Comparison of ENCODE assay signal across 19 cellular contexts in genomic region chr15:90585863-90586262, GRCh38. TPM values are rescaled to one million over a fixed set of nuclear protein-coding genes. Genes with fewer than 3 reads are reported as not detected.
DNase-seq lines count a peak whose midpoint lies in the region; ATAC-seq and TF ChIP-seq lines count a peak whose summit lies in the region.
"Had no signal": no experiment of that assay in that cellular context is flagged by ENCODE, and none has a peak within 500 bp of the region (broad histone marks: within the 10 kb centered on the region; RNA-seq: fewer than 3 reads in every experiment).

No MANE protein-coding gene starts in this region.

- H3K4me3 Mint-ChIP-seq in stimulated activated naive B cell treated with anti-CD40 and anti-IgM and Interleukin-4, amounts not matched to agents 10 μg/mL and 1 μg/mL and 100 μg/mL, for 72 hours, result no peak overlapping the region
- H3K4me3 Mint-ChIP-seq: B cell, WTC11 had no signal

- no peaks in the 10 kb centered on the region for H3K9me3 Mint-ChIP-seq in stimulated activated naive B cell treated with anti-CD40 and anti-IgM and Interleukin-4, amounts not matched to agents 10 μg/mL and 1 μg/mL and 100 μg/mL, for 72 hours
- H3K9me3 Mint-ChIP-seq: WTC11 had no signal

- peaks cover 48 to 76% of the 10 kb centered on the region in 2 donors for H3K4me1 Mint-ChIP-seq in stimulated activated naive B cell treated with anti-CD40 and anti-IgM and Interleukin-4, amounts not matched to agents 10 μg/mL and 1 μg/mL and 100 μg/mL, for 72 hours

- H3K27me3 Mint-ChIP-seq in stimulated activated naive B cell treated with anti-CD40 and anti-IgM and Interleukin-4, amounts not matched to agents 10 μg/mL and 1 μg/mL and 100 μg/mL, for 72 hours, result no peaks in the 10 kb centered on the region
- H3K27me3 Mint-ChIP-seq: B cell had no signal

- peak overlapping the region; percentile 1 for H3K27ac Mint-ChIP-seq in stimulated activated naive B cell treated with anti-CD40 and anti-IgM and Interleukin-4, amounts not matched to agents 10 μg/mL and 1 μg/mL and 100 μg/mL, for 72 hours
- H3K27ac Mint-ChIP-seq: B cell, WTC11 had no signal

- DNase-seq in ELR (ENCODE audit: low read depth) (peak; percentile 14), amniotic epithelial cell (ENCODE audit: low read depth) (peak; percentile 53), fibroblast of villous mesenchyme (ENCODE audit: low read depth) (peak; percentile 40), SIG-M5 treated with dmso at 0.1 percent for 504 hours (lab: John Stamatoyannopoulos, UW; ENCODE audit: unreplicated experiment) (no peak), Kasumi-1 (lab: John Stamatoyannopoulos, UW) (no peak)
- DNase-seq in stimulated activated naive B cell treated with anti-CD40 and anti-IgM and Interleukin-4, amounts not matched to agents 10 μg/mL and 1 μg/mL and 100 μg/mL, for 72 hours, result no peak
- DNase-seq in activated naive CD4-positive, alpha-beta T cell treated with anti-CD3 and anti-CD28 coated beads, Interleukin-2, amount 50 U/mL, for 16 hours, result no peak
- DNase-seq: Caco-2; foreskin melanocyte; kidney glomerular epithelial cell; NCI-H1092 treated with DMSO at 0.1 percent for 48 hours; NCI-H2107; NCI-H526 treated with DMSO at 0.1 percent for 48 hours; SJCRH30; stimulated activated naive CD8-positive, alpha-beta T cell treated with anti-CD3 and anti-CD28 coated beads, Interleukin-15, Interleukin-2, amounts not matched to agents 100 U/mL and 50 U/mL, for 24 hours; T-helper 2 cell had no signal

- ATAC-seq in stimulated activated naive B cell treated with anti-CD40 and anti-IgM and Interleukin-4, amounts not matched to agents 10 μg/mL and 1 μg/mL and 100 μg/mL, for 72 hours (replicated peaks), result no peak
- ATAC-seq in GM18861 (IDR thresholded peaks at IDR 0.05; ENCODE audit: unreplicated experiment), result no peak
- ATAC-seq: stimulated activated naive CD8-positive, alpha-beta T cell treated with anti-CD3 and anti-CD28 coated beads, Interleukin-15, Interleukin-2, amounts not matched to agents 100 U/mL and 50 U/mL, for 24 hours; WTC11 had no signal

- no peak overlapping the region for H3K4me3 ChIP-seq in fibroblast of villous mesenchyme (ENCODE audit: low read depth, low read length)
- H3K4me3 ChIP-seq: SJCRH30 had no signal

- TF ChIP-seq CTCF in fibroblast of villous mesenchyme (IDR thresholded peaks at IDR 0.05; ENCODE audit: insufficient read depth, low read depth, low read length), result no peak

- peaks cover 12 to 27% of the 10 kb centered on the region in 2 donors for H3K36me3 Mint-ChIP-seq in stimulated activated naive B cell treated with anti-CD40 and anti-IgM and Interleukin-4, amounts not matched to agents 10 μg/mL and 1 μg/mL and 100 μg/mL, for 72 hours
- H3K36me3 Mint-ChIP-seq: WTC11 had no signal

RNA-seq across cellular contexts. Expression of gene CRTC3, which starts 56.1 kb away (rescaled TPM):
- 21.2 and 23.2 TPM in 2 replicates for total RNA-seq in fibroblast of villous mesenchyme

Comparison
In these comparisons a context has a peak if more than half of its experiments do, and no peak if none do; other contexts are left out.
1. DNase-seq: peak in ELR (single experiment), amniotic epithelial cell (single experiment) and fibroblast of villous mesenchyme (single experiment); none in stimulated activated naive B cell treated with anti-CD40 and anti-IgM and Interleukin-4, amounts not matched to agents 10 μg/mL and 1 μg/mL and 100 μg/mL, for 72 hours (single experiment), activated naive CD4-positive, alpha-beta T cell treated with anti-CD3 and anti-CD28 coated beads, Interleukin-2, amount 50 U/mL, for 16 hours (single experiment), SIG-M5 treated with dmso at 0.1 percent for 504 hours (single experiment) and Kasumi-1 (0 of 2).